ENCODE assay signal across 9 cellular contexts in genomic region chr1:23114424-23115079, GRCh38. TPM values are rescaled to one million over a fixed set of nuclear protein-coding genes. Genes with fewer than 3 reads are reported as not detected.
A peak's percentile ranks its signal among the peaks of the same experiment; 100 is the strongest.
DNase-seq lines count a peak whose midpoint lies in the region; ATAC-seq and TF ChIP-seq lines count a peak whose summit lies in the region.
"Had no signal": no experiment of that assay in that cellular context is flagged by ENCODE, and none has a peak within 500 bp of the region (broad histone marks: within the 10 kb centered on the region; RNA-seq: fewer than 3 reads in every experiment).

No MANE protein-coding gene starts in this region.

- 0 out of 2 replicates have a peak overlapping the region, but pooled peaks have one; percentile 36 for H3K18ac ChIP-seq in IMR-90 (ENCODE audit: low read depth, low read length)

- H3K36me3 ChIP-seq in IMR-90 (ENCODE audit: control insufficient read depth, insufficient read depth, low read length): no peaks in the 10 kb centered on the region
- H3K36me3 ChIP-seq: heart right ventricle had no signal

- H3K9me3 ChIP-seq in IMR-90 (ENCODE audit: control insufficient read depth, insufficient read depth, low read length): no peaks in the 10 kb centered on the region
- H3K9me3 ChIP-seq: heart right ventricle had no signal

- intact Hi-C loops in IMR-90 (cut with micrococcal nuclease) (no loop called here), dorsolateral prefrontal cortex (cut with DNase I) (no loop called here)

- no peak overlapping the region for H3K56ac ChIP-seq in IMR-90 (ENCODE audit: extremely low read depth, insufficient read depth, low read length)

- H2AFZ ChIP-seq in IMR-90 (replicated peaks; ENCODE audit: low read length, poor library complexity): no peak overlapping the region

- H3K27me3 ChIP-seq in IMR-90 (ENCODE audit: control insufficient read depth, insufficient read depth, low read length) (no peaks in the 10 kb centered on the region), dorsolateral prefrontal cortex (no peaks in the 10 kb centered on the region)
- H3K27me3 ChIP-seq: heart right ventricle had no signal

- 0 out of 2 replicates have a peak, but pooled peaks have one; percentile 30 for ATAC-seq in IMR-90 (ENCODE audit: low read depth)
- no peak for ATAC-seq in HG02981 (IDR thresholded peaks at IDR 0.05; ENCODE audit: unreplicated experiment)

- no peak for TF ChIP-seq RAD21 in IMR-90 (IDR thresholded peaks at IDR 0.05; ENCODE audit: low read length)

- H3K4me1 ChIP-seq in IMR-90 (ENCODE audit: control insufficient read depth, insufficient read depth, low read length): peaks cover 11% of the 10 kb centered on the region

- no peak overlapping the region for H2BK20ac ChIP-seq in IMR-90 (ENCODE audit: low read depth, low read length)

- H3K23ac ChIP-seq in IMR-90 (ENCODE audit: low read depth, low read length): no peak overlapping the region; the same call in 1 of the 2 replicates

- H3K27ac ChIP-seq in IMR-90 (ENCODE audit: insufficient read depth, low read length): no peak overlapping the region; the same call in 1 of the 2 replicates
- H3K27ac ChIP-seq in dorsolateral prefrontal cortex: peak overlapping the region in 41 of 59 donors; percentile 2 to 71 (median 39)

- BruUV-seq in IMR-90 (replicated peaks; lab: Mats Ljungman, UMichigan): no TSS peak

- DNase-seq in EH (ENCODE audit: low read depth) (peak; percentile 48), IMR-90 (peak; percentile 40), dorsolateral prefrontal cortex (no peak), renal cortical epithelial cell (ENCODE audit: low read depth) (peak; percentile 28), DMS153 (lab: John Stamatoyannopoulos, UW) (no peak), SIG-M5 treated with dmso at 0.1 percent for 504 hours (lab: John Stamatoyannopoulos, UW; ENCODE audit: unreplicated experiment) (no peak)
- DNase-seq: heart right ventricle, NCI-H524 had no signal

- H2AK9ac ChIP-seq in IMR-90 (replicated peaks; ENCODE audit: low read depth, low read length, poor library complexity): no peak overlapping the region

- peak overlapping the region in 1 of 2 experiments; percentile 53; a peak in 1 of 4 replicates for H4K8ac ChIP-seq in IMR-90 (ENCODE audit: low read depth in 2 of 2, low read length in 2 of 2)

- H3K79me1 ChIP-seq in IMR-90 (ENCODE audit: low read depth in 1 of 2, low read length in 2 of 2): peaks cover 14 to 82% of the 10 kb centered on the region in 2 experiments

- H4K91ac ChIP-seq in IMR-90 (ENCODE audit: insufficient read depth, low read depth, low read length): no peak overlapping the region

- POLR2A ChIA-PET in IMR-90 (lab: Charles Lee; ENCODE audit: unreplicated experiment): interaction anchor here (0.5 kb wide), 1 partner anchor 50 kb away, joined by 6 read pairs; no protein-coding TSS in a partner anchor

- H3K4me2 ChIP-seq in IMR-90 (ENCODE audit: low read depth, low read length): peak overlapping the region; percentile 1

- dilution Hi-C loops in IMR-90 (cut with HindIII; ENCODE audit: low sequenced_read_pairs, unreplicated experiment): no loop called here

- 0 out of 2 replicates have a peak overlapping the region, but pooled peaks have one; percentile 2 for H3K14ac ChIP-seq in IMR-90 (replicated peaks; ENCODE audit: low read depth, low read length)

- peaks cover 66% of the 10 kb centered on the region for H4K20me1 ChIP-seq in IMR-90 (ENCODE audit: insufficient read depth, low read length)

- no peak overlapping the region for H3K4ac ChIP-seq in IMR-90 (ENCODE audit: low read depth, low read length)

- peak overlapping the region; percentile 55; the same call in 1 of the 2 replicates for H4K5ac ChIP-seq in IMR-90 (ENCODE audit: low read depth, low read length)

- no peak overlapping the region for H3K9ac ChIP-seq in IMR-90 (ENCODE audit: low read depth, low read length)

- peak overlapping the region; percentile 5 for H2BK5ac ChIP-seq in IMR-90 (ENCODE audit: low read depth, low read length, poor library complexity, severe bottlenecking)

- CTCF ChIA-PET in IMR-90 (lab: Yijun Ruan, JAX): interaction anchor here (0.9 kb wide), 1 partner anchor 9 kb away, joined by 3 read pairs; no protein-coding TSS in a partner anchor

- H3K4me3 ChIP-seq in IMR-90 (ENCODE audit: insufficient read depth, low read depth, low read length) (no peak overlapping the region), dorsolateral prefrontal cortex (peak overlapping the region in 2 of 59 donors; percentile 5 to 33)
- H3K4me3 ChIP-seq: heart right ventricle had no signal

- in situ Hi-C loops in IMR-90 (cut with MboI; ENCODE audit: low sequenced_read_pairs): no loop called here

- H2AK5ac ChIP-seq in IMR-90 (ENCODE audit: low read depth, low read length): peak overlapping the region; percentile 42; the same call in 1 of the 2 replicates

- H3K9me1 ChIP-seq in IMR-90 (ENCODE audit: insufficient read depth, low read length): peaks cover 20% of the 10 kb centered on the region

- no peak for TF ChIP-seq CTCF in IMR-90 (conservative IDR thresholded peaks at IDR 0.05; ENCODE audit: low read depth, low read length)
- TF ChIP-seq CTCF in dorsolateral prefrontal cortex (IDR thresholded peaks at IDR 0.05 in 54 of 56, conservative IDR thresholded peaks at IDR 0.05 in 2 of 56; ENCODE audit: low read depth in 1 of 56, partially characterized antibody in 56 of 56): no peak

- no CpG with 5 or more reads among the region's 6 CpGs for WGBS in IMR-90 (ENCODE audit: extremely low coverage in 2 of 2, insufficient read length in 1 of 2), 2 experiments

- H2BK120ac ChIP-seq in IMR-90 (ENCODE audit: low read depth, low read length): no peak overlapping the region

- no peak overlapping the region for H2BK15ac ChIP-seq in IMR-90 (ENCODE audit: low read depth, low read length)

- TF ChIP-seq POLR2A in IMR-90 (IDR thresholded peaks at IDR 0.05; ENCODE audit: low read depth, low read length): no peak

TF ChIP-seq in IMR-90, 13 proteins besides CTCF, POLR2A, EP300 and RAD21:
- TF ChIP-seq, protein P1, sequence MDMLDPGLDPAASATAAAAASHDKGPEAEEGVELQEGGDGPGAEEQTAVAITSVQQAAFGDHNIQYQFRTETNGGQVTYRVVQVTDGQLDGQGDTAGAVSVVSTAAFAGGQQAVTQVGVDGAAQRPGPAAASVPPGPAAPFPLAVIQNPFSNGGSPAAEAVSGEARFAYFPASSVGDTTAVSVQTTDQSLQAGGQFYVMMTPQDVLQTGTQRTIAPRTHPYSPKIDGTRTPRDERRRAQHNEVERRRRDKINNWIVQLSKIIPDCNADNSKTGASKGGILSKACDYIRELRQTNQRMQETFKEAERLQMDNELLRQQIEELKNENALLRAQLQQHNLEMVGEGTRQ (IDR thresholded peaks at IDR 0.05; ENCODE audit: low read depth, low read length): no peak
- no peak for TF ChIP-seq RFX5 (IDR thresholded peaks at IDR 0.05; ENCODE audit: low read depth, low read length)
- no peak for TF ChIP-seq ELK1 (IDR thresholded peaks at IDR 0.05; ENCODE audit: borderline replicate concordance, low read depth, low read length)
- no peak for TF ChIP-seq NFE2L2 (IDR thresholded peaks at IDR 0.05; ENCODE audit: low read depth, low read length)
- no peak for TF ChIP-seq MXI1 (IDR thresholded peaks at IDR 0.05; ENCODE audit: borderline replicate concordance, low read depth, low read length)
- TF ChIP-seq SMC3 (IDR thresholded peaks at IDR 0.05; ENCODE audit: low read depth, low read length): no peak
- TF ChIP-seq RCOR1 (IDR thresholded peaks at IDR 0.05; ENCODE audit: insufficient replicate concordance, low read length): no peak
- TF ChIP-seq MAFK (IDR thresholded peaks at IDR 0.05; ENCODE audit: low read depth, low read length): no peak
- no peak for TF ChIP-seq FOS (IDR thresholded peaks at IDR 0.05; ENCODE audit: low read depth, low read length)
- TF ChIP-seq CEBPB (IDR thresholded peaks at IDR 0.05; ENCODE audit: low read depth, low read length): no peak
- no peak for TF ChIP-seq BHLHE40 (IDR thresholded peaks at IDR 0.05; ENCODE audit: low read depth, low read length)
- no peak for TF ChIP-seq CHD1 (IDR thresholded peaks at IDR 0.05; ENCODE audit: low read depth, low read length)
- no peak for TF ChIP-seq MAZ (IDR thresholded peaks at IDR 0.05; ENCODE audit: borderline replicate concordance, low read depth, low read length)

RNA-seq across cellular contexts. Expression of gene LUZP1, which starts 54.1 kb away (rescaled TPM):
- 31.7 and 36.1 TPM in 2 replicates for total RNA-seq in IMR-90 (2012; rRNA removed)
- 12.9 and 13.1 TPM in 2 replicates for polyA plus RNA-seq in IMR-90 (2012; rRNA removed)
- polyA plus RNA-seq in IMR-90 (2012; cell fraction: cytosol; rRNA removed): 5.5 and 5.7 TPM in 2 replicates
- 6.7 and 17.7 TPM in 2 replicates for polyA plus RNA-seq in IMR-90 (2012; cell fraction: nucleus; rRNA removed; ENCODE audit: low replicate concordance)
- total RNA-seq in dorsolateral prefrontal cortex: 100 to 1,000 TPM in 3 of 120 experiments, 10 to 100 TPM in 117; 23.0 to 108 (median 71.6) TPM
- total RNA-seq in renal cortical epithelial cell: 30.7 and 65.1 TPM in 2 replicates

Comparison
In these comparisons a context has a peak if more than half of its experiments do, and no peak if none do; other contexts are left out.
1. DNase-seq: peak in EH (single experiment), IMR-90 (single experiment) and renal cortical epithelial cell (single experiment); none in dorsolateral prefrontal cortex (0 of 10), DMS153 (single experiment) and SIG-M5 treated with dmso at 0.1 percent for 504 hours (single experiment).